1 cellular context compared by ENCODE assay signal in the genomic region with DNA sequence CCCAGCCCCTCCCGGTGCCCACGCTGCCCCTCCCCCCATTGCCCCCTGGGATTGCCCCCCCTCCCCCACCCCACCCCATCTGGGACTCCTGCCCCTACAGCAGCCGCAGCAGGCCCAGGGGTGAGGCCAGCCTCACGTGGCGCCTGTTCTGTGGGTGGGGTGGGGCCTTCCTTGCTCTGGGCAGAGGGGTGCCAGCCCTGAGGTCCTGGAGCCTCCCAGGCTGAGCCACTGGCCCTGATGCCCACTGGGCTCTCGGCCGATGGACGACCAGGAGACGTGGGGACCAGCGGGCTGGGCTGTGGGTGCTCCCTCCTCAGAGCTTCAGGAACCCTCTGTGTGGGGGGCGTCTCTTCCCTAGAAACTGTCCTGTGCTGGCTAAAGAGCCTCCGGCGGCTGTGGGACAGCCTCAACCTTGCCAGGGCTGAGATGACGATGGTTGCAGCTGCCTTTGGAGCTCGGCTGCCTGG.
TF ChIP-seq lines count a peak whose summit lies in the region.

No MANE protein-coding gene starts in this region.

TF ChIP-seq in GM23338, 12 proteins besides CTCF, POLR2A, EP300 and RAD21 (continued from another document):
- TF ChIP-seq NANOG (IDR thresholded peaks at IDR 0.05; ENCODE audit: borderline replicate concordance) (no peak), POLR2AphosphoS5 (IDR thresholded peaks at IDR 0.05; ENCODE audit: low read depth) (no peak)
TF ChIP-seq in GM23338: peak in this region for 0.
